Comparison of ENCODE assay signal across 12 cellular contexts in genomic region chr12:93790472-93791152, GRCh38.
A peak's percentile ranks its signal among the peaks of the same experiment; 100 is the strongest.
DNase-seq lines count a peak whose midpoint lies in the region; ATAC-seq and TF ChIP-seq lines count a peak whose summit lies in the region.
"Had no signal": no experiment of that assay in that cellular context is flagged by ENCODE, and none has a peak within 500 bp of the region (broad histone marks: within the 10 kb centered on the region; RNA-seq: fewer than 3 reads in every experiment).

No MANE protein-coding gene starts in this region.

- no peaks in the 10 kb centered on the region for H4K20me1 ChIP-seq in PC-3 (ENCODE audit: low read length)

- no peak overlapping the region for H2AFZ ChIP-seq in PC-3 (ENCODE audit: low read length)

- intact Hi-C loops in PC-3 (cut with micrococcal nuclease) = no loop called here

- BruUV-seq in PC-3 (replicated peaks; lab: Mats Ljungman, UMichigan) = no TSS peak

- no peaks in the 10 kb centered on the region for H3K9me2 ChIP-seq in PC-3 (replicated peaks; ENCODE audit: low read length)

- H3K9me3 ChIP-seq in PC-3 (ENCODE audit: low read length) (no peaks in the 10 kb centered on the region), gastroesophageal sphincter (no peaks in the 10 kb centered on the region)

- no peak overlapping the region for H3K4me3 Mint-ChIP-seq in activated CD4-positive, alpha-beta T cell treated with anti-CD3 and anti-CD28 coated beads, Interleukin-2, amount 10 ng/mL, durations not matched to agents 7 days and 5 days
- no peak overlapping the region for H3K4me3 Mint-ChIP-seq in osteocyte (ENCODE audit: unreplicated experiment)
- H3K4me3 Mint-ChIP-seq: activated B cell treated with CpG ODN at 0.5 μM for 24 hours; naive thymus-derived CD8-positive, alpha-beta T cell had no signal

- DNase-seq in activated CD4-positive, alpha-beta T cell treated with anti-CD3 and anti-CD28 coated beads for 48 hours = peak; percentile 24
- no peak for DNase-seq in activated CD4-positive, alpha-beta T cell treated with anti-CD3 and anti-CD28 coated beads, Interleukin-2, amount 10 ng/mL, durations not matched to agents 7 days and 5 days
- DNase-seq in PC-3 (peak; percentile 84), astrocyte of the spinal cord (ENCODE audit: low read depth, low spot score) (peak; percentile 87), osteocyte (ENCODE audit: extremely low spot score, unreplicated experiment) (no peak), NCI-H2196 (lab: John Stamatoyannopoulos, UW; ENCODE audit: unreplicated experiment) (no peak)
- DNase-seq: activated B cell treated with CpG ODN at 0.5 μM for 24 hours, AML-193, NCI-H1048 had no signal

- no peak for TF ChIP-seq CTCF in PC-3 (conservative IDR thresholded peaks at IDR 0.05; ENCODE audit: low read depth, low read length)
- no peak for TF ChIP-seq CTCF in astrocyte of the spinal cord (IDR thresholded peaks at IDR 0.05; ENCODE audit: low read depth, low read length)
- no peak for TF ChIP-seq CTCF in osteocyte (IDR thresholded peaks at IDR 0.05)
- TF ChIP-seq CTCF in gastroesophageal sphincter (IDR thresholded peaks at IDR 0.05) = no peak

- peaks cover 10% of the 10 kb centered on the region for H3K9me3 Mint-ChIP-seq in activated CD4-positive, alpha-beta T cell treated with anti-CD3 and anti-CD28 coated beads, Interleukin-2, amount 10 ng/mL, durations not matched to agents 7 days and 5 days
- no peaks in the 10 kb centered on the region for H3K9me3 Mint-ChIP-seq in osteocyte (ENCODE audit: unreplicated experiment)

- peak overlapping the region; percentile 74 for H3K27ac ChIP-seq in PC-3 (ENCODE audit: low read length)
- H3K27ac ChIP-seq in gastroesophageal sphincter = no peak overlapping the region

- TF ChIP-seq EP300 in gastroesophageal sphincter (IDR thresholded peaks at IDR 0.05) = no peak

- no peak overlapping the region for H3K4me3 ChIP-seq in PC-3 (ENCODE audit: low read length)
- no peak overlapping the region for H3K4me3 ChIP-seq in astrocyte of the spinal cord (ENCODE audit: low read depth, low read length)
- no peak overlapping the region for H3K4me3 ChIP-seq in gastroesophageal sphincter

- in situ Hi-C loops in astrocyte of the spinal cord (cut with HindIII; ENCODE audit: low sequenced_read_pairs) = no loop called here

- H3K4me1 ChIP-seq in PC-3 (ENCODE audit: insufficient read depth, low read length) (peaks cover 48% of the 10 kb centered on the region), gastroesophageal sphincter (peaks cover 5 to 22% (median 6%) of the 10 kb centered on the region in 3 donors)

- WGBS in gastroesophageal sphincter (ENCODE audit: low coverage in 1 of 2), 2 donors = 63 to 73% methylated on average over 5 of the region's 5 CpGs

- H3K27me3 Mint-ChIP-seq in activated CD4-positive, alpha-beta T cell treated with anti-CD3 and anti-CD28 coated beads, Interleukin-2, amount 10 ng/mL, durations not matched to agents 7 days and 5 days = no peaks in the 10 kb centered on the region
- H3K27me3 Mint-ChIP-seq in osteocyte (ENCODE audit: unreplicated experiment) = no peaks in the 10 kb centered on the region
- H3K27me3 Mint-ChIP-seq: activated B cell treated with CpG ODN at 0.5 μM for 24 hours; naive thymus-derived CD8-positive, alpha-beta T cell had no signal

- peak overlapping the region; percentile 64 for H3K4me2 ChIP-seq in PC-3 (ENCODE audit: low read length)

- H3K27ac Mint-ChIP-seq in activated CD4-positive, alpha-beta T cell treated with anti-CD3 and anti-CD28 coated beads, Interleukin-2, amount 10 ng/mL, durations not matched to agents 7 days and 5 days = no peak overlapping the region
- H3K27ac Mint-ChIP-seq in osteocyte (ENCODE audit: unreplicated experiment) = peak overlapping the region; percentile 44
- H3K27ac Mint-ChIP-seq: activated B cell treated with CpG ODN at 0.5 μM for 24 hours had no signal

- H3K27me3 ChIP-seq in PC-3 (ENCODE audit: low read length) (no peaks in the 10 kb centered on the region), gastroesophageal sphincter (no peaks in the 10 kb centered on the region)

- peaks cover 4% of the 10 kb centered on the region for H3F3A ChIP-seq in PC-3 (ENCODE audit: low read length, unreplicated experiment)

- H3K79me2 ChIP-seq in PC-3 (ENCODE audit: low read length) = no peaks in the 10 kb centered on the region

- POLR2A ChIA-PET in activated CD4-positive, alpha-beta T cell treated with anti-CD3 and anti-CD28 coated beads, Interleukin-2, amount 10 ng/mL, durations not matched to agents 7 days and 5 days (lab: Charles Lee) = no interaction called here
- POLR2A ChIA-PET in PC-3 (lab: Charles Lee; ENCODE audit: unreplicated experiment) = interaction anchor here (0.6 kb wide), 1 partner anchor 12 kb away, joined by 8 read pairs; no protein-coding TSS in a partner anchor

- no peaks in the 10 kb centered on the region for H3K36me3 ChIP-seq in PC-3 (ENCODE audit: low read depth, low read length)
- H3K36me3 ChIP-seq in gastroesophageal sphincter = no peaks in the 10 kb centered on the region

- peak overlapping the region; percentile 18 for H3K9ac ChIP-seq in PC-3 (ENCODE audit: low read length)

- TF ChIP-seq POLR2A in gastroesophageal sphincter (IDR thresholded peaks at IDR 0.05) = no peak

- CTCF ChIA-PET in activated CD4-positive, alpha-beta T cell treated with anti-CD3 and anti-CD28 coated beads, Interleukin-2, amount 10 ng/mL, durations not matched to agents 7 days and 5 days (lab: Charles Lee) = no interaction called here
- CTCF ChIA-PET in PC-3 (lab: Charles Lee) = interaction anchor here (0.7 kb wide), 1 partner anchor 48 kb away, joined by 5 read pairs; no protein-coding TSS in a partner anchor

- ATAC-seq in PC-3 (peak; percentile 68), GM21576 (IDR thresholded peaks at IDR 0.05; ENCODE audit: unreplicated experiment) (no peak), gastroesophageal sphincter (no peak)
- ATAC-seq: naive thymus-derived CD8-positive, alpha-beta T cell had no signal

- peaks cover 10% of the 10 kb centered on the region for H3K36me3 Mint-ChIP-seq in activated CD4-positive, alpha-beta T cell treated with anti-CD3 and anti-CD28 coated beads, Interleukin-2, amount 10 ng/mL, durations not matched to agents 7 days and 5 days (ENCODE audit: low read depth)
- H3K36me3 Mint-ChIP-seq in osteocyte (ENCODE audit: unreplicated experiment) = no peaks in the 10 kb centered on the region

- peaks cover 35% of the 10 kb centered on the region for H3K4me1 Mint-ChIP-seq in activated CD4-positive, alpha-beta T cell treated with anti-CD3 and anti-CD28 coated beads, Interleukin-2, amount 10 ng/mL, durations not matched to agents 7 days and 5 days
- peaks cover 48% of the 10 kb centered on the region for H3K4me1 Mint-ChIP-seq in osteocyte (ENCODE audit: unreplicated experiment)

Comparison
In these comparisons a context has a peak if more than half of its experiments do, and no peak if none do; other contexts are left out.
1. DNase-seq: peak in activated CD4-positive, alpha-beta T cell treated with anti-CD3 and anti-CD28 coated beads for 48 hours (single experiment), PC-3 (single experiment) and astrocyte of the spinal cord (single experiment); none in activated CD4-positive, alpha-beta T cell treated with anti-CD3 and anti-CD28 coated beads, Interleukin-2, amount 10 ng/mL, durations not matched to agents 7 days and 5 days (single experiment), osteocyte (single experiment) and NCI-H2196 (single experiment).